ENCODE assay signal across 13 cellular contexts in genomic region chr16:50668368-50669008, GRCh38. TPM values are rescaled to one million over a fixed set of nuclear protein-coding genes. Genes with fewer than 3 reads are reported as not detected.
DNase-seq lines count a peak whose midpoint lies in the region; ATAC-seq lines count a peak whose summit lies in the region.
"Had no signal": no experiment of that assay in that cellular context is flagged by ENCODE, and none has a peak within 500 bp of the region (broad histone marks: within the 10 kb centered on the region; RNA-seq: fewer than 3 reads in every experiment).

No MANE protein-coding gene starts in this region.

- no peaks in the 10 kb centered on the region for H3K27me3 ChIP-seq in BLaER1

- H3K27ac ChIP-seq in BLaER1, result peak overlapping the region; percentile 71
- peak overlapping the region; percentile 6 for H3K27ac ChIP-seq in caudate nucleus (ENCODE audit: low read depth, low read length)

- H3K9me3 ChIP-seq in BLaER1, result peaks cover 24% of the 10 kb centered on the region

- H3K9ac ChIP-seq in BLaER1, result peak overlapping the region; percentile 53; the same call in 1 of the 2 replicates

- peaks cover 34% of the 10 kb centered on the region for H3K36me3 ChIP-seq in BLaER1

- H3K4me2 ChIP-seq in BLaER1, result peak overlapping the region; percentile 73

- ATAC-seq in HG03159 (IDR thresholded peaks at IDR 0.05; ENCODE audit: unreplicated experiment), result no peak

- DNase-seq in ELF-1 (ENCODE audit: low read depth, low spot score) (peak; percentile 72), caudate nucleus (lab: John Stamatoyannopoulos, UW) (no peak), myocyte (ENCODE audit: low read depth) (peak; percentile 90), NCI-H1930 (lab: John Stamatoyannopoulos, UW) (no peak), A172 (ENCODE audit: low spot score) (no peak), superior temporal gyrus (ENCODE audit: extremely low spot score) (no peak)
- DNase-seq: activated CD4-positive, CD25-positive, alpha-beta regulatory T cell treated with anti-CD3 and anti-CD28 coated beads, Interleukin-2, amount 50 U/mL, for 72 hours; amygdala; kidney; NCI-H2171 treated with DMSO at 0.1 percent for 48 hours; retina had no signal

- no peak overlapping the region for H3K4me3 ChIP-seq in BLaER1

- H4K20me1 ChIP-seq in BLaER1, result no peaks in the 10 kb centered on the region

- H3K4me1 ChIP-seq in BLaER1, result peaks cover 48% of the 10 kb centered on the region

RNA-seq across cellular contexts. Expression of gene SNX20, which starts 12.6 kb away (rescaled TPM):
- 0.36 and 1.1 TPM in 2 replicates for total RNA-seq in myocyte
- polyA plus RNA-seq in myocyte (2012), result 0.18 TPM
- total RNA-seq in A172 (2014; rRNA removed; shearing (Covaris generic)), result not detected in 2 replicates

RNA-seq across cellular contexts. Expression of gene NOD2, which starts 24.9 kb away (rescaled TPM):
- total RNA-seq in myocyte, result 0.31 and 0.99 TPM in 2 replicates
- 0.26 TPM for polyA plus RNA-seq in myocyte (2012)
- not detected in 2 replicates for total RNA-seq in A172 (2014; rRNA removed; shearing (Covaris generic))

Comparison
In these comparisons a context has a peak if more than half of its experiments do, and no peak if none do; other contexts are left out.
1. DNase-seq: peak in ELF-1 (single experiment) and myocyte (single experiment); none in caudate nucleus (0 of 61), NCI-H1930 (0 of 2), A172 (single experiment) and superior temporal gyrus (single experiment).